In genomic region chr14:38593477-38593876, GRCh38 we compare ENCODE assay signal across 15 cellular contexts.
DNase-seq lines count a peak whose midpoint lies in the region; ATAC-seq and TF ChIP-seq lines count a peak whose summit lies in the region.
"Had no signal": no experiment of that assay in that cellular context is flagged by ENCODE, and none has a peak within 500 bp of the region (broad histone marks: within the 10 kb centered on the region; RNA-seq: fewer than 3 reads in every experiment).

No MANE protein-coding gene starts in this region.

- H3K4me1 ChIP-seq in heart left ventricle (peaks cover 0 to 14% (median 0%) of the 10 kb centered on the region in 12 donors), smooth muscle cell (ENCODE audit: low read depth) (no peaks in the 10 kb centered on the region)

- DNase-seq in heart left ventricle (no peak), left cardiac atrium (no peak), AG10803 (ENCODE audit: low read depth) (peak; percentile 23), OCI-M1 (lab: John Stamatoyannopoulos, UW) (peak; percentile 12), smooth muscle cell (lab: John Stamatoyannopoulos, UW; ENCODE audit: unreplicated experiment) (no peak), activated gamma-delta T cell treated with Interleukin-2 at 50 U/mL for 16 hours (no peak)
- DNase-seq in stimulated activated CD8-positive, alpha-beta memory T cell treated with anti-CD3 and anti-CD28 coated beads, Interleukin-4, amount 100 ng/mL, for 48 hours, result no peak
- DNase-seq: 8988T; ACHN; C1 segment of cervical spinal cord; Calu3; CD4-positive, alpha-beta T cell; GOT3; H9; IMR-90 had no signal

- intact Hi-C loops in heart left ventricle (cut with DNase I), result no loop called here
- intact Hi-C loops in left cardiac atrium (cut with DNase I), result no loop called here

- ATAC-seq in heart left ventricle (peak in 2 of 4 donors; percentile 32 to 50), left cardiac atrium (no peak)

- H4K20me1 ChIP-seq in smooth muscle cell (ENCODE audit: low read depth), result no peaks in the 10 kb centered on the region

- H3K9ac ChIP-seq in smooth muscle cell (ENCODE audit: low read depth), result no peak overlapping the region

- H3K4me2 ChIP-seq in smooth muscle cell, result no peak overlapping the region

- H3K79me2 ChIP-seq in smooth muscle cell (ENCODE audit: low read depth), result no peaks in the 10 kb centered on the region

- TF ChIP-seq CTCF in heart left ventricle (IDR thresholded peaks at IDR 0.05) (no peak), AG10803 (conservative IDR thresholded peaks at IDR 0.05; ENCODE audit: low read length) (no peak), smooth muscle cell (IDR thresholded peaks at IDR 0.05; ENCODE audit: borderline replicate concordance, insufficient read depth, poor library complexity, severe bottlenecking) (no peak)

- H3K36me3 ChIP-seq in heart left ventricle (no peaks in the 10 kb centered on the region), smooth muscle cell (ENCODE audit: low read depth) (no peaks in the 10 kb centered on the region)

- peak overlapping the region; percentile 21 for H2AFZ ChIP-seq in smooth muscle cell (ENCODE audit: low read depth)

- H3K4me3 ChIP-seq in heart left ventricle (no peak overlapping the region), AG10803 (ENCODE audit: low read length) (no peak overlapping the region), smooth muscle cell (no peak overlapping the region)

- WGBS in heart left ventricle, 4 donors, result 13 to 70% (median 49%) methylated on average over 4 of the region's 4 CpGs
- 62% methylated on average over 4 of the region's 4 CpGs for WGBS in smooth muscle cell (ENCODE audit: low lambda C conversion rate)

- H3F3A ChIP-seq in smooth muscle cell (ENCODE audit: low read depth), result no peaks in the 10 kb centered on the region

- H3K9me3 ChIP-seq in heart left ventricle (peaks cover 0 to 3% (median 0%) of the 10 kb centered on the region in 12 donors), smooth muscle cell (replicated peaks; ENCODE audit: low read depth) (no peaks in the 10 kb centered on the region)

- H3K27ac ChIP-seq in heart left ventricle (peak overlapping the region in 7 of 12 donors; percentile 31 to 73 (median 65)), smooth muscle cell (ENCODE audit: low read depth) (no peak overlapping the region)

- H3K27me3 ChIP-seq in heart left ventricle (no peaks in the 10 kb centered on the region), smooth muscle cell (ENCODE audit: low read depth) (no peaks in the 10 kb centered on the region)

- no peak for TF ChIP-seq POLR2A in heart left ventricle (IDR thresholded peaks at IDR 0.05)

Comparison
In these comparisons a context has a peak if more than half of its experiments do, and no peak if none do; other contexts are left out.
1. DNase-seq: peak in AG10803 (single experiment) and OCI-M1 (single experiment); none in heart left ventricle (0 of 5), left cardiac atrium (single experiment), smooth muscle cell (single experiment), activated gamma-delta T cell treated with Interleukin-2 at 50 U/mL for 16 hours (single experiment) and stimulated activated CD8-positive, alpha-beta memory T cell treated with anti-CD3 and anti-CD28 coated beads, Interleukin-4, amount 100 ng/mL, for 48 hours (single experiment).